ENCODE assay signal across 8 cellular contexts in the genomic region with DNA sequence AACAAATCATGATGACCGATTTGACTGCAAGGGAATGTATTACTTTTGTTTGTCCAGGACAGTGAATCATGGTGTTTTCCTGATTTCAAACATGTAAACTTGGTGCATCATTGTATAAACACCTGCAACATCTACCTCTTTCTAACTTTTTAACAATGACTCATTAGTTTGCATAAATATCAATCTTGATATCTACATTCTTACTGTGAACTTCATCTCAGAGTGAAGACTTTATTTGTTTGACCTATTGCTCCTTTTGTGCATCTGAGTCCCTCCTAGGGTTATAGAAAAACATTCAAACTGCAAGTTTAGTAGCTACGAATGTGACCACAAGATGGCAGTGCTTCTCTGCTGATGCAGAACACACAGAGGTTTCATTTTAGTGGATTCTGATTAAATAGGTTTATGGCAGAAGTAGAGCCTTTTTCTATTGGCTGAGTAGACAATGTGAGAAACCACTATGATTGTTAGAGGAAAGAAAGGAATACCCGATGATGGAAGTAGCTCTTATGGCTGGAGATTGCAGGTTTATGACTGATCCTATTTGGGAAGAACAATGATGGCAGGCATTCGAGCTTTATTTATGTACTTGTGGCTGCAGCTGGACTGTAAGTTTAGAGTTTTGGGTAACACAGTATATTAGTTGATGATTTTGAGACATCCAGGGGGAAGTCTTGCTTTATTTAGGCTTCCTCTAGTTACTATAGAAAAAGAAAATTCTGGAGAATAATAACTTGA.
A peak's percentile ranks its signal among the peaks of the same experiment; 100 is the strongest.
DNase-seq lines count a peak whose midpoint lies in the region; ATAC-seq and TF ChIP-seq lines count a peak whose summit lies in the region.

No MANE protein-coding gene starts in this region.

- H3K9ac ChIP-seq in BLaER1 treated with 17β-estradiol and CSF1 and Interleukin-3, amounts not matched to agents 10 nM and 100 nM: no peak overlapping the region
- no peak overlapping the region for H3K9ac ChIP-seq in MM.1S (ENCODE audit: low read length)

- no peaks in the 10 kb centered on the region for H3K9me3 ChIP-seq in BLaER1 treated with 17β-estradiol and CSF1 and Interleukin-3, amounts not matched to agents 10 nM and 100 nM (replicated peaks in 1 of 11)
- H3K9me3 ChIP-seq in MM.1S (replicated peaks; ENCODE audit: insufficient read depth, low read length) (no peaks in the 10 kb centered on the region), WERI-Rb-1 (ENCODE audit: severe bottlenecking) (no peaks in the 10 kb centered on the region)

- intact Hi-C loops in dendritic cell treated with granulocyte-macrophage colony-stimulating factor and Interleukin-4, amounts not matched to agents 40 ng/mL and 50 ng/mL, for 4 days (cut with micrococcal nuclease): no loop called here

- no peaks in the 10 kb centered on the region for H3K27me3 ChIP-seq in BLaER1 treated with 17β-estradiol and CSF1 and Interleukin-3, amounts not matched to agents 10 nM and 100 nM
- no peaks in the 10 kb centered on the region for H3K27me3 ChIP-seq in MM.1S (replicated peaks; ENCODE audit: insufficient read depth, low read length)
- peaks cover 49% of the 10 kb centered on the region for H3K27me3 ChIP-seq in WERI-Rb-1 (ENCODE audit: insufficient read depth, low read depth, severe bottlenecking)

- H3K27ac Mint-ChIP-seq in dendritic cell treated with granulocyte-macrophage colony-stimulating factor and Interleukin-4, amounts not matched to agents 40 ng/mL and 50 ng/mL, for 4 days: no peak overlapping the region

- peaks cover 2% of the 10 kb centered on the region for H3K27me3 Mint-ChIP-seq in dendritic cell treated with granulocyte-macrophage colony-stimulating factor and Interleukin-4, amounts not matched to agents 40 ng/mL and 50 ng/mL, for 4 days

- no peaks in the 10 kb centered on the region for H3K9me2 ChIP-seq in MM.1S (replicated peaks; ENCODE audit: insufficient read depth, low read length)

- no peaks in the 10 kb centered on the region for H3F3A ChIP-seq in MM.1S (ENCODE audit: insufficient read depth, low read length)

- peaks cover 0 to 7% (median 0%) of the 10 kb centered on the region in 10 experiments; a peak in 4 of 20 replicates for H3K4me1 ChIP-seq in BLaER1 treated with 17β-estradiol and CSF1 and Interleukin-3, amounts not matched to agents 10 nM and 100 nM
- no peaks in the 10 kb centered on the region for H3K4me1 ChIP-seq in MM.1S (ENCODE audit: low read length)

- ATAC-seq in GM19023 (IDR thresholded peaks at IDR 0.05; ENCODE audit: unreplicated experiment): peak; percentile 85
- peak; percentile 51 for ATAC-seq in stimulated activated naive CD8-positive, alpha-beta T cell treated with anti-CD3 and anti-CD28 coated beads, Interleukin-15, Interleukin-2, amounts not matched to agents 100 U/mL and 50 U/mL, for 24 hours
- ATAC-seq in HG03139 (IDR thresholded peaks at IDR 0.05; ENCODE audit: unreplicated experiment): no peak

- no peaks in the 10 kb centered on the region for H3K36me3 ChIP-seq in BLaER1 treated with 17β-estradiol and CSF1 and Interleukin-3, amounts not matched to agents 10 nM and 100 nM
- H3K36me3 ChIP-seq in MM.1S (replicated peaks; ENCODE audit: insufficient read depth, low read length): no peaks in the 10 kb centered on the region
- no peaks in the 10 kb centered on the region for H3K36me3 ChIP-seq in WERI-Rb-1

- H3K36me3 Mint-ChIP-seq in dendritic cell treated with granulocyte-macrophage colony-stimulating factor and Interleukin-4, amounts not matched to agents 40 ng/mL and 50 ng/mL, for 4 days (ENCODE audit: low read depth): no peaks in the 10 kb centered on the region

- H3K27ac ChIP-seq in BLaER1 treated with 17β-estradiol and CSF1 and Interleukin-3, amounts not matched to agents 10 nM and 100 nM: no peak overlapping the region
- H3K27ac ChIP-seq in MM.1S (ENCODE audit: low read length) (no peak overlapping the region), WERI-Rb-1 (no peak overlapping the region)

- no peaks in the 10 kb centered on the region for H3K79me2 ChIP-seq in MM.1S (ENCODE audit: low read length)

- peak overlapping the region; percentile 27 for H3K4me3 Mint-ChIP-seq in dendritic cell treated with granulocyte-macrophage colony-stimulating factor and Interleukin-4, amounts not matched to agents 40 ng/mL and 50 ng/mL, for 4 days

- peak overlapping the region in 8 of 11 experiments; percentile 10 to 64 (median 43); a peak in 10 of 22 replicates for H3K4me2 ChIP-seq in BLaER1 treated with 17β-estradiol and CSF1 and Interleukin-3, amounts not matched to agents 10 nM and 100 nM
- peak overlapping the region; percentile 32; the same call in 1 of the 2 replicates for H3K4me2 ChIP-seq in MM.1S (ENCODE audit: low read depth, low read length)

- no peak overlapping the region for H2AFZ ChIP-seq in MM.1S (ENCODE audit: low read length)

- H3K4me1 Mint-ChIP-seq in dendritic cell treated with granulocyte-macrophage colony-stimulating factor and Interleukin-4, amounts not matched to agents 40 ng/mL and 50 ng/mL, for 4 days (ENCODE audit: low read depth): peaks cover 11% of the 10 kb centered on the region

- no peaks in the 10 kb centered on the region for H4K20me1 ChIP-seq in BLaER1 treated with 17β-estradiol and CSF1 and Interleukin-3, amounts not matched to agents 10 nM and 100 nM
- H4K20me1 ChIP-seq in MM.1S (ENCODE audit: insufficient read depth, low read length): no peaks in the 10 kb centered on the region

- H3K9me3 Mint-ChIP-seq in dendritic cell treated with granulocyte-macrophage colony-stimulating factor and Interleukin-4, amounts not matched to agents 40 ng/mL and 50 ng/mL, for 4 days: no peaks in the 10 kb centered on the region

- no peak overlapping the region for H3K4me3 ChIP-seq in BLaER1 treated with 17β-estradiol and CSF1 and Interleukin-3, amounts not matched to agents 10 nM and 100 nM
- H3K4me3 ChIP-seq in MM.1S (ENCODE audit: low read length) (0 out of 2 replicates have a peak overlapping the region, but pooled peaks have one; percentile 33), WERI-Rb-1 (ENCODE audit: low read depth, low read length) (no peak overlapping the region)

- TF ChIP-seq CTCF in MM.1S (IDR thresholded peaks at IDR 0.05; ENCODE audit: low read length): peak; percentile 69
- TF ChIP-seq CTCF in WERI-Rb-1 (IDR thresholded peaks at IDR 0.05; ENCODE audit: low read depth, low read length): peak; percentile 59

- peak; percentile 62 for DNase-seq in MM.1S
- peak; percentile 13 for DNase-seq in WERI-Rb-1
- peak; percentile 85 to 88 for DNase-seq in lung microvascular endothelial cell (ENCODE audit: low read depth in 2 of 2)
- DNase-seq in stimulated activated naive CD8-positive, alpha-beta T cell treated with anti-CD3 and anti-CD28 coated beads, Interleukin-15, Interleukin-2, amounts not matched to agents 100 U/mL and 50 U/mL, for 24 hours: peak; percentile 61

Comparison
In these comparisons a context has a peak if more than half of its experiments do, and no peak if none do; other contexts are left out.
1. DNase-seq: peak in every context shown above with its lines; median percentile 86 in lung microvascular endothelial cell; 62 in MM.1S; 61 in stimulated activated naive CD8-positive, alpha-beta T cell treated with anti-CD3 and anti-CD28 coated beads, Interleukin-15, Interleukin-2, amounts not matched to agents 100 U/mL and 50 U/mL, for 24 hours; 13 in WERI-Rb-1.